Comparison of ENCODE assay signal across 1 cellular context in the genomic region with DNA sequence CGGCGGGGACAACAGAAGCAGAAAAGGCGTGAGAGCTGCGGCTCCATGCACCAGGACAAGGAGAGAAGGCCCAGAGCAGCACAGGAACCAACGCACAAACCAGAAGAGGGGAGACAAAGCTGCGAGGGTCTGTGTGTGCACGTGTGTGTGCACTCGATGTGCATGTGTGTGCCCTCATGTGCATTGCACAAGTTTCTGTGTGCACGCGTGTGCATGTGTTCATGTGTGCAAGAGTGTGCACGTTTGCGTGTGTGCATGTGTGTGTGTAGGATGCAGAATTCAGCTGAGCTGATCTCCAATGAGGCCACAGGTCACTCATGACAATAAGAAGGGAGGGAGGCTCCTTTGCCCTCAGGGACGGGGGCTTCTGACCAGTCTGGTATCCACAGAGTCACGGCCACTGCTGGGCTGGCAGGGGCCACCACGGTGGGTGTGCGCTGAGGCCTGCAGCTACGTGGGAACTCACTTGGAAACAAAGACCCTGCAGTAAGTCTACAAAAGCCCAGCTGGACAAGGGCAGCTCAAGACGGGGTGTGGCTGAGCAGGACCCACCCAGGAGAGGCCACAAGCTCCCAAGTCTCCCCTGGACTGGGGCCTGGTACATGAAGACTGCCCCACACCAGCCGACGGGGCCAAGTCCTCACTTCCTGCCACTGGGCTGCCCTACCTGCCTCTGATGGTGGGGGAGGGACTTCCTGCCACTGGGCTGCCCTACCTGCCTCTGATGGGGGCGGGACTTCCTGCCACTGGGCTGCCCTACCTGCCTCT.
A peak's percentile ranks its signal among the peaks of the same experiment; 100 is the strongest.
TF ChIP-seq lines count a peak whose summit lies in the region.

No MANE protein-coding gene starts in this region.

TF ChIP-seq in GM23338, 12 proteins besides CTCF, POLR2A, EP300 and RAD21:
- TF ChIP-seq, protein P1, sequence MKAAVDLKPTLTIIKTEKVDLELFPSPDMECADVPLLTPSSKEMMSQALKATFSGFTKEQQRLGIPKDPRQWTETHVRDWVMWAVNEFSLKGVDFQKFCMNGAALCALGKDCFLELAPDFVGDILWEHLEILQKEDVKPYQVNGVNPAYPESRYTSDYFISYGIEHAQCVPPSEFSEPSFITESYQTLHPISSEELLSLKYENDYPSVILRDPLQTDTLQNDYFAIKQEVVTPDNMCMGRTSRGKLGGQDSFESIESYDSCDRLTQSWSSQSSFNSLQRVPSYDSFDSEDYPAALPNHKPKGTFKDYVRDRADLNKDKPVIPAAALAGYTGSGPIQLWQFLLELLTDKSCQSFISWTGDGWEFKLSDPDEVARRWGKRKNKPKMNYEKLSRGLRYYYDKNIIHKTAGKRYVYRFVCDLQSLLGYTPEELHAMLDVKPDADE (IDR thresholded peaks at IDR 0.05) = peak; percentile 24; the same call in 1 of the 2 replicates
- TF ChIP-seq POLR2AphosphoS5 (IDR thresholded peaks at IDR 0.05; ENCODE audit: low read depth) = no peak
